In genomic region chr2:65430515-65431416, GRCh38 we compare ENCODE assay signal across 8 cellular contexts. TPM values are rescaled to one million over a fixed set of nuclear protein-coding genes. Genes with fewer than 3 reads are reported as not detected.
DNase-seq lines count a peak whose midpoint lies in the region; ATAC-seq, FAIRE-seq and TF ChIP-seq lines count a peak whose summit lies in the region.

No MANE protein-coding gene starts in this region.

- no TSS peak for BruUV-seq in endothelial cell of umbilical vein (replicated peaks; lab: Mats Ljungman, UMichigan)

- no peaks in the 10 kb centered on the region for H3K9me3 ChIP-seq in endothelial cell of umbilical vein (replicated peaks; ENCODE audit: control insufficient read depth, insufficient read depth, low read length)

- peaks cover 10% of the 10 kb centered on the region for H3K4me1 ChIP-seq in endothelial cell of umbilical vein (ENCODE audit: control insufficient read depth, extremely low read depth, insufficient read depth, low read length)

- CTCF ChIA-PET in endothelial cell of umbilical vein (lab: Charles Lee): interaction anchor here (0.9 to 5.4 kb wide), 2 partner anchors 155 to 166 kb away, joined by 3 to 20 read pairs; no protein-coding TSS in a partner anchor

- H3K27ac ChIP-seq in endothelial cell of umbilical vein (ENCODE audit: insufficient read depth, low read depth, low read length): no peak overlapping the region

- ATAC-seq in GM19351 (IDR thresholded peaks at IDR 0.05; ENCODE audit: unreplicated experiment): peak; percentile 23
- peak; percentile 23 for ATAC-seq in HG03565 (IDR thresholded peaks at IDR 0.05; ENCODE audit: unreplicated experiment)

- peak overlapping the region; percentile 72 to 82 (median 73) for H3K4me3 ChIP-seq in endothelial cell of umbilical vein (replicated peaks in 1 of 3; ENCODE audit: insufficient read depth in 1 of 3, low read depth in 1 of 3, low read length in 3 of 3)

- H3K36me3 ChIP-seq in endothelial cell of umbilical vein (ENCODE audit: control insufficient read depth in 2 of 2, extremely low read depth in 1 of 2, insufficient read depth in 2 of 2, low read length in 2 of 2): no peaks in the 10 kb centered on the region

- no peaks in the 10 kb centered on the region for H3K9me1 ChIP-seq in endothelial cell of umbilical vein (replicated peaks; ENCODE audit: control insufficient read depth, extremely low read depth, insufficient read depth, low read length)

- peak overlapping the region; percentile 72 for H3K4me2 ChIP-seq in endothelial cell of umbilical vein (ENCODE audit: insufficient read depth, low read length)

- POLR2A ChIA-PET in endothelial cell of umbilical vein (lab: Charles Lee): no interaction called here

- FAIRE-seq in endothelial cell of umbilical vein (lab: Jason Lieb, UNC): no peak

- no peak overlapping the region for H3K9ac ChIP-seq in endothelial cell of umbilical vein (replicated peaks; ENCODE audit: extremely low read depth, insufficient read depth, low read length)

- H3K79me2 ChIP-seq in endothelial cell of umbilical vein (ENCODE audit: control insufficient read depth, insufficient read depth, low read length): no peaks in the 10 kb centered on the region

- intact Hi-C loops in endothelial cell of umbilical vein (cut with micrococcal nuclease): loop anchor here (5.0 to 10.0 kb wide), 2 partner anchors 298 to 1004 kb away; partner anchors contain the start of genes MEIS1 and RAB1A

- no peak for TF ChIP-seq CTCF in endothelial cell of umbilical vein (IDR thresholded peaks at IDR 0.05; ENCODE audit: extremely low read depth in 1 of 2, insufficient read depth in 1 of 2, low read depth in 1 of 2, low read length in 2 of 2)

- no peak for TF ChIP-seq POLR2A in endothelial cell of umbilical vein (IDR thresholded peaks at IDR 0.05; ENCODE audit: low read depth, low read length)

- peak overlapping the region; percentile 72 for H2AFZ ChIP-seq in endothelial cell of umbilical vein (ENCODE audit: low read depth, low read length)

- DNase-seq in AML-193 (lab: John Stamatoyannopoulos, UW): peak; percentile 82 to 84
- DNase-seq in NCI-H82 (lab: John Stamatoyannopoulos, UW): peak; percentile 82
- peak; percentile 84 for DNase-seq in activated CD8-positive, alpha-beta memory T cell treated with anti-CD3 and anti-CD28 coated beads for 24 hours
- DNase-seq in endothelial cell of umbilical vein (ENCODE audit: low read depth, low spot score): peak; percentile 23
- peak; percentile 58 for DNase-seq in middle frontal gyrus (ENCODE audit: extremely low spot score, low spot score)
- peak; percentile 43 to 45 for DNase-seq in stimulated activated CD8-positive, alpha-beta memory T cell treated with anti-CD3 and anti-CD28 coated beads, Interleukin-2, amount 100 ng/mL, for 48 hours (ENCODE audit: low read depth in 2 of 2)

- peaks cover 25 to 39% of the 10 kb centered on the region in 2 experiments for H3K27me3 ChIP-seq in endothelial cell of umbilical vein (ENCODE audit: control insufficient read depth in 2 of 2, insufficient read depth in 2 of 2, low read length in 2 of 2)

- dilution Hi-C loops in endothelial cell of umbilical vein (cut with MboI; ENCODE audit: extremely low pct_ligation_motif_present, low sequenced_read_pairs): no loop called here

- peaks cover 5% of the 10 kb centered on the region for H4K20me1 ChIP-seq in endothelial cell of umbilical vein (replicated peaks; ENCODE audit: control insufficient read depth, extremely low read depth, insufficient read depth, low read length)

TF ChIP-seq in endothelial cell of umbilical vein, 7 proteins besides CTCF, POLR2A, EP300 and RAD21:
- no peak for TF ChIP-seq FOS (IDR thresholded peaks at IDR 0.05; ENCODE audit: borderline replicate concordance, insufficient read depth, low read length)
- TF ChIP-seq EZH2 (IDR thresholded peaks at IDR 0.05; ENCODE audit: borderline replicate concordance, low read depth, low read length, severe bottlenecking): peak; percentile 73

RNA-seq across cellular contexts. Expression of gene SPRED2, which starts 1.6 kb away (rescaled TPM):
- total RNA-seq in endothelial cell of umbilical vein: 7.8 and 9.6 TPM in 2 replicates
- polyA plus RNA-seq in endothelial cell of umbilical vein: 3.6 TPM in 2 replicates
- polyA plus RNA-seq in endothelial cell of umbilical vein (2011; cell fraction: cytosol; rRNA removed): 3.7 and 4.2 TPM in 2 replicates
- polyA plus RNA-seq in endothelial cell of umbilical vein (2011; cell fraction: nucleus; rRNA removed): 3.2 and 3.6 TPM in 2 replicates
- 5.9 and 6.6 TPM in 2 replicates for polyA plus RNA-seq in endothelial cell of umbilical vein (2012)
- polyA minus RNA-seq in endothelial cell of umbilical vein: 3.3 and 3.6 TPM in 2 replicates
- 4.9 TPM for polyA minus RNA-seq in endothelial cell of umbilical vein (2011; cell fraction: cytosol; rRNA and poly(A)+ RNA removed)
- 2.6 and 2.8 TPM in 2 replicates for polyA minus RNA-seq in endothelial cell of umbilical vein (2011; cell fraction: nucleus; rRNA and poly(A)+ RNA removed)

Comparison
In these comparisons a context has a peak if more than half of its experiments do, and no peak if none do; other contexts are left out.
1. DNase-seq: peak in every context shown above with its lines; median percentile 84 in activated CD8-positive, alpha-beta memory T cell treated with anti-CD3 and anti-CD28 coated beads for 24 hours; 83 in AML-193; 82 in NCI-H82; 58 in middle frontal gyrus; 44 in stimulated activated CD8-positive, alpha-beta memory T cell treated with anti-CD3 and anti-CD28 coated beads, Interleukin-2, amount 100 ng/mL, for 48 hours; 23 in endothelial cell of umbilical vein.